Comparison of ENCODE assay signal across 18 cellular contexts in genomic region chrX:120727503-120727902, GRCh38.
"Had no signal": no experiment of that assay in that cellular context is flagged by ENCODE, and none has a peak within 500 bp of the region (broad histone marks: within the 10 kb centered on the region; RNA-seq: fewer than 3 reads in every experiment).

No MANE protein-coding gene starts in this region.

- H3K9me3 ChIP-seq: esophagus squamous epithelium, neutrophil, right atrium auricular region, thoracic aorta, transverse colon had no signal

- H3K27ac ChIP-seq: epithelial cell of prostate, esophagus squamous epithelium, foreskin keratinocyte, neutrophil, stomach, thoracic aorta, transverse colon had no signal

- H3K27me3 ChIP-seq: esophagus squamous epithelium, foreskin keratinocyte, neutrophil, right atrium auricular region, stomach, transverse colon had no signal

- H3K4me1 ChIP-seq: esophagus squamous epithelium, foreskin keratinocyte, right atrium auricular region, stomach, transverse colon had no signal

- ATAC-seq: effector memory CD8-positive, alpha-beta T cell; foreskin keratinocyte; left colon had no signal

- H3K4me3 ChIP-seq: esophagus squamous epithelium, right atrium auricular region, stomach, thoracic aorta, transverse colon had no signal

- H3K36me3 ChIP-seq: esophagus squamous epithelium, neutrophil, right atrium auricular region, stomach, thoracic aorta, transverse colon had no signal

- DNase-seq: effector memory CD8-positive, alpha-beta T cell; esophagus squamous epithelium; foreskin keratinocyte; hippocampal formation; left colon; mesendoderm; naive B cell; nephron progenitor cell; small intestine; stimulated activated CD4-positive, alpha-beta T cell treated with anti-CD3 and anti-CD28 coated beads, Interleukin-12 subunit alpha, Interleukin-12 subunit beta, amount 100 ng/mL, for 4 hours; stimulated activated naive CD4-positive, alpha-beta T cell; stomach; substantia nigra; transverse colon had no signal
